ENCODE assay signal across 1 cellular context in the genomic region with DNA sequence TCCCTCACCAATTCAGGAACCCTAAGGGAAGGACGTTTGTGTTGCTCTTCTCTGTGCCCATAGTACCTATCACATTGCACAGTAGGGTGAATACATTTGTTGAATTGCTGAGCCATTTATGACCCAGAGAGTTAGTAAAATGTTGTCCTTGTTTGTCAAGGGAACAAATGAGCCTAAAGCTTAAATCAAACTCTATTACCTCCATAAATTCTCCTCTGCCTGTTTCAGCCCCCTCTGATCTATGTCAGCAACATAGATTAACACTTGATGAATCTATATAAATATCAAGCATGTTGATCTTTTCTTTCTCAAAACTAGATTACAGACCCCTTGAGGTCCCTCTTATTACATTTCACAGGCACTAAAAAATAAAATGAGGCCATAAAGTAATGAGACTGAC.
TF ChIP-seq lines count a peak whose summit lies in the region.

No MANE protein-coding gene starts in this region.

TF ChIP-seq in HepG2, 621 proteins besides CTCF, POLR2A, EP300 and RAD21:
- TF ChIP-seq TGIF2 (CRISPR knock-in tag; IDR thresholded peaks at IDR 0.05) (no peak), KAT8 (CRISPR knock-in tag; IDR thresholded peaks at IDR 0.05) (no peak), ARID5B (CRISPR knock-in tag; IDR thresholded peaks at IDR 0.05) (no peak), RBM22 (optimal IDR thresholded peaks at IDR 0.05; ENCODE audit: low read length) (no peak), CREB3 (CRISPR knock-in tag; IDR thresholded peaks at IDR 0.05) (no peak)
